ENCODE assay signal across 17 cellular contexts in the genomic region with DNA sequence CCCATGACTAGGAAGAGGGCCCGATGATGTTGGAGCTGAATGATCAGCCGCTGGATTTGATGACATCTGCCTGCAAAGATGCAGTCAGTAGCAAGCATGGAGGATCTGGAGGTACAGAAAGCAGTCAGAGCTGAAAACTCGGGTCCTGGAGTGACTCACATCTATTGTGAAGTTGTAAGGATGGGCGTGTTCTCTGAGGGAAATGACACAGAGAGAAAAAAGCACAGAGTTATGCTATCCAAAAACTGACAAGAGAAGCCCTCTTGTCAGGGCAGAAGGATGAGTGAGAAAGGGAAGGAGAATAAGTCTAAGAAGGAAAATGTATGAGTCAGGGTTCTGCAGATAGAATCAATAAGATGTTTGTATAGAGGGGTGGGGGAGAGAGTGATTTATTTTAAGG.
DNase-seq lines count a peak whose midpoint lies in the region; ATAC-seq, FAIRE-seq and TF ChIP-seq lines count a peak whose summit lies in the region.
"Had no signal": no experiment of that assay in that cellular context is flagged by ENCODE, and none has a peak within 500 bp of the region (broad histone marks: within the 10 kb centered on the region; RNA-seq: fewer than 3 reads in every experiment).

No MANE protein-coding gene starts in this region.

- WGBS in aorta, 2 donors: 73 to 79% methylated on average over 4 of the region's 4 CpGs

- H3K27me3 Mint-ChIP-seq in activated T-helper 17 cell treated with anti-CD3 and anti-CD28 coated beads, Interleukin-2, amount 50 U/mL, for 72 hours: peaks cover 11% of the 10 kb centered on the region

- no peaks in the 10 kb centered on the region for H3K9me3 ChIP-seq in aorta (ENCODE audit: control insufficient read depth, low read length)
- H3K9me3 ChIP-seq: psoas muscle had no signal

- no peaks in the 10 kb centered on the region for H3K27me3 ChIP-seq in aorta (ENCODE audit: control insufficient read depth in 1 of 2, insufficient read depth in 2 of 2, low read length in 1 of 2)

- intact Hi-C loops in aorta (cut with DNase I): no loop called here

- peak; percentile 76 for ATAC-seq in activated T-helper 17 cell treated with anti-CD3 and anti-CD28 coated beads, Interleukin-2, amount 50 U/mL, for 72 hours (replicated peaks)
- ATAC-seq in GM18861 (IDR thresholded peaks at IDR 0.05; ENCODE audit: unreplicated experiment) (no peak), GM21390 (IDR thresholded peaks at IDR 0.05; ENCODE audit: unreplicated experiment) (no peak), aorta (ENCODE audit: low FRiP score) (no peak)
- ATAC-seq: psoas muscle had no signal

- H3K36me3 Mint-ChIP-seq in activated T-helper 17 cell treated with anti-CD3 and anti-CD28 coated beads, Interleukin-2, amount 50 U/mL, for 72 hours (ENCODE audit: low read depth): no peaks in the 10 kb centered on the region

- H3K36me3 ChIP-seq in aorta (ENCODE audit: control insufficient read depth in 1 of 2, insufficient read depth in 2 of 2, low read length in 1 of 2): no peaks in the 10 kb centered on the region

- no peak overlapping the region for H3K27ac ChIP-seq in aorta (ENCODE audit: low read depth in 1 of 2, low read length in 2 of 2)
- H3K27ac ChIP-seq: psoas muscle had no signal

- no peaks in the 10 kb centered on the region for H3K4me1 ChIP-seq in aorta (ENCODE audit: control insufficient read depth in 1 of 2, insufficient read depth in 2 of 2, low read length in 2 of 2)
- H3K4me1 ChIP-seq: psoas muscle had no signal

- H3K4me3 ChIP-seq in fibroblast of the aortic adventitia (ENCODE audit: low read depth, low read length) (no peak overlapping the region), aorta (ENCODE audit: low read length in 2 of 2) (no peak overlapping the region)
- H3K4me3 ChIP-seq: psoas muscle had no signal

- peaks cover 10% of the 10 kb centered on the region for H3K4me1 Mint-ChIP-seq in activated T-helper 17 cell treated with anti-CD3 and anti-CD28 coated beads, Interleukin-2, amount 50 U/mL, for 72 hours

- no peaks in the 10 kb centered on the region for H3K9me3 Mint-ChIP-seq in activated T-helper 17 cell treated with anti-CD3 and anti-CD28 coated beads, Interleukin-2, amount 50 U/mL, for 72 hours

- H3K4me3 Mint-ChIP-seq in activated T-helper 17 cell treated with anti-CD3 and anti-CD28 coated beads, Interleukin-2, amount 50 U/mL, for 72 hours: no peak overlapping the region

- DNase-seq in stimulated activated CD4-positive, alpha-beta T cell treated with anti-CD3 and anti-CD28 coated beads, Interleukin-1b, Interleukin-23, amount 100 ng/mL, for 48 hours: peak; percentile 8
- DNase-seq in stimulated activated CD4-positive, alpha-beta T cell treated with anti-CD3 and anti-CD28 coated beads, Interleukin-2, amount 100 ng/mL, for 48 hours: no peak
- DNase-seq in fibroblast of the aortic adventitia (ENCODE audit: low read depth): peak; percentile 82
- DNase-seq in aorta: no peak
- no peak for DNase-seq in D721Med (ENCODE audit: insufficient read length, low spot score)
- DNase-seq: activated CD4-positive, CD25-positive, alpha-beta regulatory T cell treated with anti-CD3 and anti-CD28 coated beads, Interleukin-2, amount 50 U/mL, for 72 hours; activated effector memory CD4-positive, alpha-beta T cell treated with anti-CD3 and anti-CD28 coated beads, Interleukin-2, amount 50 U/mL, for 16 hours; DMS79 treated with DMSO at 0.1 percent for 48 hours; GOT3; islet precursor cell; NCI-H2171; psoas muscle; stimulated activated CD4-positive, alpha-beta T cell treated with anti-CD3 and anti-CD28 coated beads, Interleukin-4, amount 100 ng/mL, for 1 hour; stimulated activated naive CD4-positive, alpha-beta T cell had no signal

- no peak for FAIRE-seq in D721Med (lab: Jason Lieb, UNC)

- TF ChIP-seq CTCF in fibroblast of the aortic adventitia (IDR thresholded peaks at IDR 0.05; ENCODE audit: insufficient read depth, low read length) (no peak), D721Med (IDR thresholded peaks at IDR 0.05; ENCODE audit: insufficient read depth, missing control alignments) (no peak)

- peak overlapping the region; percentile 40 for H3K27ac Mint-ChIP-seq in activated T-helper 17 cell treated with anti-CD3 and anti-CD28 coated beads, Interleukin-2, amount 50 U/mL, for 72 hours

Comparison
In these comparisons a context has a peak if more than half of its experiments do, and no peak if none do; other contexts are left out.
1. DNase-seq: peak in stimulated activated CD4-positive, alpha-beta T cell treated with anti-CD3 and anti-CD28 coated beads, Interleukin-1b, Interleukin-23, amount 100 ng/mL, for 48 hours (single experiment) and fibroblast of the aortic adventitia (single experiment); none in stimulated activated CD4-positive, alpha-beta T cell treated with anti-CD3 and anti-CD28 coated beads, Interleukin-2, amount 100 ng/mL, for 48 hours (0 of 2), aorta (0 of 2) and D721Med (single experiment).